8 cellular contexts compared by ENCODE assay signal in genomic region chr11:119067371-119068222, GRCh38. TPM values are rescaled to one million over a fixed set of nuclear protein-coding genes. Genes with fewer than 3 reads are reported as not detected.
DNase-seq lines count a peak whose midpoint lies in the region; TF ChIP-seq lines count a peak whose summit lies in the region.

Gene VPS11 (plus strand): TSS chr11:119067818. CDS start chr11:119067824, 6 bp downstream.

- H3K27ac ChIP-seq in MM.1S (ENCODE audit: low read length) (peak within 1 kb of the TSS; percentile 78), SJCRH30 (peak within 1 kb of the TSS; percentile 21), neural progenitor cell (peak within 1 kb of the TSS; percentile 74)

- H3K9me3 ChIP-seq in HAP-1 = no peaks in the 10 kb centered on the region
- H3K9me3 ChIP-seq in MM.1S (replicated peaks; ENCODE audit: insufficient read depth, low read length) = no peaks in the 10 kb centered on the region
- no peaks in the 10 kb centered on the region for H3K9me3 ChIP-seq in SJCRH30 (replicated peaks)
- H3K9me3 ChIP-seq in neural progenitor cell (ENCODE audit: low read depth) = no peaks in the 10 kb centered on the region

- DNase-seq in G401 (ENCODE audit: low spot score) (peak; percentile 95), HAP-1 (ENCODE audit: low spot score in 2 of 2) (peak; percentile 95 to 99), MM.1S (peak; percentile 98), SJCRH30 (peak; percentile 93), foreskin fibroblast (peak; percentile 95 to 99), neural progenitor cell (ENCODE audit: low spot score) (peak; percentile 98), stromal cell of bone marrow (ENCODE audit: low read depth) (peak; percentile 92)
- peak; percentile 97 for DNase-seq in activated gamma-delta T cell treated with anti-CD3 and anti-CD28 coated beads, Interleukin-2, amount 50 U/mL, for 16 hours (ENCODE audit: low read depth)

- TF ChIP-seq CTCF in MM.1S (IDR thresholded peaks at IDR 0.05; ENCODE audit: low read length) (no peak), foreskin fibroblast (IDR thresholded peaks at IDR 0.05; ENCODE audit: low read depth, low read length) (no peak), neural progenitor cell (IDR thresholded peaks at IDR 0.05) (no peak)

- H3K79me2 ChIP-seq in MM.1S (ENCODE audit: low read length) (peaks cover 52% of the 10 kb centered on the region), neural progenitor cell (ENCODE audit: low read depth) (peaks cover 16% of the 10 kb centered on the region)

- H3K36me3 Mint-ChIP-seq in neural progenitor cell = peaks cover 4% of the 10 kb centered on the region

- H4K20me1 ChIP-seq in MM.1S (ENCODE audit: insufficient read depth, low read length) (no peaks in the 10 kb centered on the region), neural progenitor cell (ENCODE audit: low read depth) (no peaks in the 10 kb centered on the region)

- H3K27me3 Mint-ChIP-seq in neural progenitor cell (ENCODE audit: insufficient read depth, low read depth) = peaks cover 4% of the 10 kb centered on the region

- H3F3A ChIP-seq in MM.1S (ENCODE audit: insufficient read depth, low read length) = peaks cover 7% of the 10 kb centered on the region
- peaks cover 15% of the 10 kb centered on the region for H3F3A ChIP-seq in neural progenitor cell (ENCODE audit: low read depth)

- H3K27ac Mint-ChIP-seq in neural progenitor cell = peak within 1 kb of the TSS; percentile 96

- peak within 1 kb of the TSS; percentile 95 for H3K4me3 Mint-ChIP-seq in neural progenitor cell

- H3K4me1 Mint-ChIP-seq in neural progenitor cell = peaks cover 12% of the 10 kb centered on the region

- in situ Hi-C loops in G401 (cut with HindIII; ENCODE audit: low sequenced_read_pairs) (no loop called here), HAP-1 (cut with MboI; ENCODE audit: low sequenced_read_pairs) (no loop called here)

- H3K27me3 ChIP-seq in HAP-1 (ENCODE audit: low read depth) (no peaks in the 10 kb centered on the region), MM.1S (replicated peaks; ENCODE audit: insufficient read depth, low read length) (no peaks in the 10 kb centered on the region), SJCRH30 (no peaks in the 10 kb centered on the region), neural progenitor cell (no peaks in the 10 kb centered on the region)

- H3K4me3 ChIP-seq in HAP-1 = peak within 1 kb of the TSS; percentile 81
- H3K4me3 ChIP-seq in MM.1S (ENCODE audit: low read length) = peak within 1 kb of the TSS; percentile 95
- peak within 1 kb of the TSS; percentile 73 for H3K4me3 ChIP-seq in SJCRH30
- peak within 1 kb of the TSS; percentile 97 to 99 for H3K4me3 ChIP-seq in foreskin fibroblast (ENCODE audit: low read depth in 1 of 2, low read length in 2 of 2)
- H3K4me3 ChIP-seq in neural progenitor cell = peak within 1 kb of the TSS; percentile 89

- peak within 1 kb of the TSS; percentile 76 for H2AFZ ChIP-seq in MM.1S (ENCODE audit: low read length)
- H2AFZ ChIP-seq in neural progenitor cell (replicated peaks) = peak within 1 kb of the TSS; percentile 90

- H3K36me3 ChIP-seq in HAP-1 (replicated peaks) = peaks cover 9% of the 10 kb centered on the region
- no peaks in the 10 kb centered on the region for H3K36me3 ChIP-seq in MM.1S (replicated peaks; ENCODE audit: insufficient read depth, low read length)
- H3K36me3 ChIP-seq in SJCRH30 = no peaks in the 10 kb centered on the region; the same call in 1 of the 2 replicates
- H3K36me3 ChIP-seq in neural progenitor cell = no peaks in the 10 kb centered on the region

- H3K9me2 ChIP-seq in MM.1S (replicated peaks; ENCODE audit: insufficient read depth, low read length) = no peaks in the 10 kb centered on the region

- H3K4me1 ChIP-seq in HAP-1 (peaks cover 9% of the 10 kb centered on the region), MM.1S (ENCODE audit: low read length) (peaks cover 13% of the 10 kb centered on the region; the same call in 1 of the 2 replicates), SJCRH30 (no peaks in the 10 kb centered on the region), neural progenitor cell (no peaks in the 10 kb centered on the region)

- H3K4me2 ChIP-seq in MM.1S (ENCODE audit: low read depth, low read length) = peak within 1 kb of the TSS; percentile 82
- peak within 1 kb of the TSS; percentile 82 for H3K4me2 ChIP-seq in neural progenitor cell

- H3K9ac ChIP-seq in MM.1S (ENCODE audit: low read length) = peak within 1 kb of the TSS; percentile 80
- peak within 1 kb of the TSS; percentile 91 for H3K9ac ChIP-seq in neural progenitor cell

- H3K9me3 Mint-ChIP-seq in neural progenitor cell = no peaks in the 10 kb centered on the region

RNA-seq across cellular contexts. Expression of gene VPS11, which starts in this region (rescaled TPM):
- 19.9 and 21.0 TPM in 2 replicates for total RNA-seq in G401 (2014; rRNA removed; shearing (Covaris generic))
- total RNA-seq in SJCRH30 (2014; rRNA removed; shearing (Covaris generic)) = 11.6 and 11.9 TPM in 2 replicates
- total RNA-seq in neural progenitor cell (ENCODE audit: low replicate concordance) = 10.4 and 20.7 TPM in 2 replicates

Comparison
In these comparisons a context has a peak if more than half of its experiments do, and no peak if none do; other contexts are left out.
1. Peak in every context shown above with its lines: DNase-seq, H3K4me3 ChIP-seq and H3K27ac ChIP-seq.
2. H3K27ac ChIP-seq: peak in every context shown above with its lines; median percentile 78 in MM.1S; 74 in neural progenitor cell; 21 in SJCRH30.